29 cellular contexts compared by ENCODE assay signal in genomic region chrX:2452799-2453198, GRCh38.
"Had no signal": no experiment of that assay in that cellular context is flagged by ENCODE, and none has a peak within 500 bp of the region (broad histone marks: within the 10 kb centered on the region; RNA-seq: fewer than 3 reads in every experiment).

No MANE protein-coding gene starts in this region.

- H3K4me1 ChIP-seq: ascending aorta had no signal

- DNase-seq: activated B cell treated with CpG ODN at 0.5 μM for 24 hours; activated CD4-positive, alpha-beta memory T cell treated with anti-CD3 and anti-CD28 coated beads, Interleukin-2, amount 10 ng/mL, durations not matched to agents 7 days and 5 days; activated CD4-positive, alpha-beta T cell treated with anti-CD3 and anti-CD28 coated beads for 48 hours; activated CD4-positive, alpha-beta T cell treated with anti-CD3 and anti-CD28 coated beads, Interleukin-2, amount 10 ng/mL, durations not matched to agents 7 days and 5 days; activated CD4-positive, alpha-beta T cell treated with anti-CD3 and anti-CD28 coated beads, Interleukin-2, amount 50 U/mL, for 48 hours; activated CD4-positive, CD25-positive, alpha-beta regulatory T cell treated with anti-CD3 and anti-CD28 coated beads, Interleukin-2, amount 50 U/mL, for 72 hours; activated CD8-positive, alpha-beta memory T cell treated with anti-CD3 and anti-CD28 coated beads for 24 hours; activated CD8-positive, alpha-beta memory T cell treated with anti-CD3 and anti-CD28 coated beads, Interleukin-2, amount 10 ng/mL, durations not matched to agents 7 days and 5 days; activated CD8-positive, alpha-beta memory T cell treated with anti-CD3 and anti-CD28 coated beads, Interleukin-2, amount 50 U/mL, for 48 hours; activated CD8-positive, alpha-beta T cell treated with anti-CD3 and anti-CD28 coated beads, Interleukin-2, amount 10 ng/mL, durations not matched to agents 7 days and 5 days; activated effector memory CD4-positive, alpha-beta T cell treated with Interleukin-2 at 50 U/mL for 16 hours; activated gamma-delta T cell; activated naive CD4-positive, alpha-beta T cell treated with anti-CD3 and anti-CD28 coated beads, Interleukin-2, amount 10 ng/mL, durations not matched to agents 7 days and 5 days; activated naive CD4-positive, alpha-beta T cell treated with Interleukin-2 at 50 U/mL for 16 hours; activated naive CD8-positive, alpha-beta T cell treated with anti-CD3 and anti-CD28 coated beads, Interleukin-2, amount 10 ng/mL, durations not matched to agents 7 days and 5 days; activated naive CD8-positive, alpha-beta T cell treated with anti-CD3 and anti-CD28 coated beads, Interleukin-2, amount 50 U/mL, for 24 hours; activated T-cell treated with anti-CD3 and anti-CD28 coated beads, Interleukin-2, amount 50 U/mL, for 24 hours; activated T-cell treated with anti-CD3 and anti-CD28 coated beads, Interleukin-2, amount 50 U/mL, for 48 hours; amygdala; anterior cingulate cortex; caudate nucleus; cerebellar nuclear complex; T-helper 2 cell; T-helper 9 cell had no signal

- H3K36me3 ChIP-seq: ascending aorta, cardiac muscle cell had no signal

- H3K27ac ChIP-seq: ascending aorta, cardiac muscle cell, VCaP had no signal

- H3K27me3 ChIP-seq: ascending aorta, cardiac muscle cell had no signal

- FAIRE-seq: bronchial epithelial cell, TTC549 had no signal

- H3K4me3 ChIP-seq: ascending aorta, cardiac muscle cell had no signal

- ATAC-seq: activated CD8-positive, alpha-beta memory T cell treated with anti-CD3 and anti-CD28 coated beads, Interleukin-2, amount 10 ng/mL, durations not matched to agents 7 days and 5 days; activated CD8-positive, alpha-beta T cell treated with anti-CD3 and anti-CD28 coated beads, Interleukin-2, amount 10 ng/mL, durations not matched to agents 7 days and 5 days; activated naive CD8-positive, alpha-beta T cell treated with anti-CD3 and anti-CD28 coated beads, Interleukin-2, amount 50 U/mL, for 24 hours had no signal

- H3K9me3 ChIP-seq: ascending aorta had no signal
